In the genomic region with DNA sequence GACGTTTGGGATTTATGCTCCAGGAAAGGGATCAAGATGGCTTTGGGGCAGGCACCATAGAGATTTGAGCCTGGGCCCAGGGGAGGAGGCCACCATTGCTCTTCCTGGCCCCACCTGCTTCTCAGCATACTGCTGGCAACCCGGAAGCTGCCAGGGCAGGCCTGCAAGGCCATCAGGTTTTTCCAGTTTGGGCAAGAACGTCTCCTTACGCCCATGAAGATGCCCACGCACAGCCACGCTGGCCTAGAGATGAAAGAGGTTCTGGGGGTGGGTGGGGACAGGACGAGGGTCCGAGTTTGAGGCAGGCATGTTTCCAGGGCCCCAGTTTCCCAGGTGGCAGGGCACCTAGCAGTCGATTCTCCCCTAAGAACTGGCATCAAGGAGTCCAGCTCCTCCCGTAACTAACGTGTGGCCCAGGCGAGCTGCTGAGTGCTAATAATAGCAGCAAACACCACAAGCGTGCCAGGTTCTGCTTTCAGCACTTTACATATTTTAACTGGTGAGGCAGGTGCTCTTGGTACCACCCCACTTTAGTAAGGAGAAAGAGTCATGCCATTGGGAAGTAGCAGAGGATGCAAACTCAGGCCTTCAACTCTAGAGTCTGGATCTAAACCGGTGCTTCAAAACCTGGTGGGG, we compare ENCODE assay signal across 8 cellular contexts. TPM values are rescaled to one million over a fixed set of nuclear protein-coding genes. Genes with fewer than 3 reads are reported as not detected.
DNase-seq lines count a peak whose midpoint lies in the region; ATAC-seq and TF ChIP-seq lines count a peak whose summit lies in the region.

No MANE protein-coding gene starts in this region.

- ATAC-seq in GM18511 (IDR thresholded peaks at IDR 0.05; ENCODE audit: unreplicated experiment) = peak; percentile 63
- peak; percentile 42 for ATAC-seq in HG03521 (IDR thresholded peaks at IDR 0.05; ENCODE audit: unreplicated experiment)
- no peak for ATAC-seq in HG03039 (IDR thresholded peaks at IDR 0.05; ENCODE audit: unreplicated experiment)
- no peak for ATAC-seq in HG02840 (IDR thresholded peaks at IDR 0.05; ENCODE audit: low FRiP score, unreplicated experiment)

- H3K36me3 ChIP-seq in breast epithelium (no peaks in the 10 kb centered on the region), prostate gland (no peaks in the 10 kb centered on the region)

- H3K9me3 ChIP-seq in breast epithelium (no peaks in the 10 kb centered on the region), prostate gland (no peaks in the 10 kb centered on the region)

- TF ChIP-seq CTCF in breast epithelium (IDR thresholded peaks at IDR 0.05) (no peak), prostate gland (IDR thresholded peaks at IDR 0.05) (no peak), lower leg skin (IDR thresholded peaks at IDR 0.05) (no peak)

- DNase-seq in breast epithelium (ENCODE audit: low spot score in 2 of 2) (peak; percentile 73 to 85), prostate gland (ENCODE audit: low spot score) (peak; percentile 89), activated gamma-delta T cell treated with Interleukin-2 at 50 U/mL for 16 hours (no peak), lower leg skin (ENCODE audit: low spot score in 2 of 2) (no peak)

- H3K4me1 ChIP-seq in breast epithelium (peaks cover 0 to 5% of the 10 kb centered on the region in 2 donors), prostate gland (replicated peaks) (peaks cover 22% of the 10 kb centered on the region)

- TF ChIP-seq POLR2A in breast epithelium (IDR thresholded peaks at IDR 0.05) (no peak), prostate gland (IDR thresholded peaks at IDR 0.05) (no peak), lower leg skin (IDR thresholded peaks at IDR 0.05) (no peak)

- 41% methylated on average over 14 of the region's 14 CpGs for WGBS in prostate gland
- WGBS in lower leg skin, 2 donors = 59 to 65% methylated on average over 14 of the region's 14 CpGs

- intact Hi-C loops in breast epithelium (cut with DNase I; ENCODE audit: low total_unique reads) (no loop called here), prostate gland (cut with DNase I) (no loop called here), lower leg skin (cut with DNase I; ENCODE audit: low total_unique reads) (no loop called here)

- H3K4me3 ChIP-seq in breast epithelium (peak overlapping the region in 1 of 3 donors; percentile 16), prostate gland (no peak overlapping the region), lower leg skin (ENCODE audit: low read depth, poor library complexity, severe bottlenecking) (no peak overlapping the region)

- no peaks in the 10 kb centered on the region for H3K27me3 ChIP-seq in breast epithelium
- no peaks in the 10 kb centered on the region for H3K27me3 ChIP-seq in prostate gland (replicated peaks; ENCODE audit: insufficient read depth)

- H3K27ac ChIP-seq in breast epithelium (peak overlapping the region; percentile 84 to 92), prostate gland (peak overlapping the region; percentile 77 to 84)

RNA-seq across cellular contexts. Expression of gene ZNF710, which starts 45.8 kb away (rescaled TPM):
- total RNA-seq in breast epithelium (10 to 100 TPM in 2 of 3 donors, 1 to 10 TPM in 1; 4.0 to 14.4 (median 10.4) TPM), prostate gland (10 to 100 TPM; 13.6 to 18.0 TPM), lower leg skin (10 to 100 TPM; 27.2 to 34.3 (median 32.4) TPM)

RNA-seq across cellular contexts. Expression of gene IDH2, which starts 55.3 kb away (rescaled TPM):
- total RNA-seq in breast epithelium (10 to 100 TPM; 29.9 to 73.5 (median 58.7) TPM), prostate gland (100 to 1,000 TPM in 1 of 2 donors, 10 to 100 TPM in 1; 98.1 to 190 TPM), lower leg skin (100 to 1,000 TPM in 2 of 4 donors, 10 to 100 TPM in 2; 49.2 to 136 (median 86.3) TPM)

Comparison
In these comparisons a context has a peak if more than half of its experiments do, and no peak if none do; other contexts are left out.
1. ATAC-seq: peak in GM18511 (single experiment) and HG03521 (single experiment); none in HG03039 (single experiment) and HG02840 (single experiment).
2. DNase-seq: peak in breast epithelium (2 of 2) and prostate gland (single experiment); none in activated gamma-delta T cell treated with Interleukin-2 at 50 U/mL for 16 hours (single experiment) and lower leg skin (0 of 2).